1 cellular context compared by ENCODE assay signal in genomic region chr11:6457581-6458320, GRCh38.
TF ChIP-seq lines count a peak whose summit lies in the region.

No MANE protein-coding gene starts in this region.

TF ChIP-seq in H1, 55 proteins besides CTCF, POLR2A, EP300 and RAD21:
- TF ChIP-seq GTF2F1 (IDR thresholded peaks at IDR 0.05; ENCODE audit: borderline replicate concordance, low read depth, low read length) = no peak
- no peak for TF ChIP-seq SIRT6 (IDR thresholded peaks at IDR 0.05; ENCODE audit: low read length)
- no peak for TF ChIP-seq CREB1 (IDR thresholded peaks at IDR 0.05)
- no peak for TF ChIP-seq SP4 (IDR thresholded peaks at IDR 0.05; ENCODE audit: low read length)
- no peak for TF ChIP-seq FOSL1 (IDR thresholded peaks at IDR 0.05; ENCODE audit: insufficient read depth, low read depth, low read length)
- TF ChIP-seq RXRA (IDR thresholded peaks at IDR 0.05; ENCODE audit: insufficient read depth, low read depth, low read length) = no peak
- TF ChIP-seq KDM4A (IDR thresholded peaks at IDR 0.05; ENCODE audit: low read depth, low read length, severe bottlenecking) = no peak
- no peak for TF ChIP-seq RFX5 (IDR thresholded peaks at IDR 0.05; ENCODE audit: borderline replicate concordance, low read depth, low read length)
- no peak for TF ChIP-seq EGR1 (IDR thresholded peaks at IDR 0.05; ENCODE audit: borderline replicate concordance, low read depth, low read length)
- TF ChIP-seq HDAC2 (IDR thresholded peaks at IDR 0.05; ENCODE audit: borderline replicate concordance in 1 of 2, low read depth in 2 of 2, low read length in 2 of 2) = no peak
- TF ChIP-seq PHF8 (conservative IDR thresholded peaks at IDR 0.05; ENCODE audit: low read depth, low read length) = no peak
- TF ChIP-seq TCF12 (IDR thresholded peaks at IDR 0.05; ENCODE audit: low read depth, low read length) = no peak
- no peak for TF ChIP-seq MAX (IDR thresholded peaks at IDR 0.05)
- no peak for TF ChIP-seq NANOG (IDR thresholded peaks at IDR 0.05; ENCODE audit: insufficient read depth, low read depth, low read length, poor library complexity, severe bottlenecking)
- TF ChIP-seq CTBP2 (IDR thresholded peaks at IDR 0.05; ENCODE audit: borderline replicate concordance, insufficient read depth, insufficient read length, low read length) = no peak
- no peak for TF ChIP-seq MAFK (IDR thresholded peaks at IDR 0.05; ENCODE audit: low read depth, low read length)
- TF ChIP-seq CBX5 (IDR thresholded peaks at IDR 0.05; ENCODE audit: low read depth, low read length) = no peak
- TF ChIP-seq SIX5 (IDR thresholded peaks at IDR 0.05; ENCODE audit: low read depth, low read length) = no peak
- no peak for TF ChIP-seq CHD1 (IDR thresholded peaks at IDR 0.05; ENCODE audit: low read depth, low read length)
- TF ChIP-seq TBP (IDR thresholded peaks at IDR 0.05; ENCODE audit: low read depth, low read length) = no peak
